8 cellular contexts compared by ENCODE assay signal in the genomic region with DNA sequence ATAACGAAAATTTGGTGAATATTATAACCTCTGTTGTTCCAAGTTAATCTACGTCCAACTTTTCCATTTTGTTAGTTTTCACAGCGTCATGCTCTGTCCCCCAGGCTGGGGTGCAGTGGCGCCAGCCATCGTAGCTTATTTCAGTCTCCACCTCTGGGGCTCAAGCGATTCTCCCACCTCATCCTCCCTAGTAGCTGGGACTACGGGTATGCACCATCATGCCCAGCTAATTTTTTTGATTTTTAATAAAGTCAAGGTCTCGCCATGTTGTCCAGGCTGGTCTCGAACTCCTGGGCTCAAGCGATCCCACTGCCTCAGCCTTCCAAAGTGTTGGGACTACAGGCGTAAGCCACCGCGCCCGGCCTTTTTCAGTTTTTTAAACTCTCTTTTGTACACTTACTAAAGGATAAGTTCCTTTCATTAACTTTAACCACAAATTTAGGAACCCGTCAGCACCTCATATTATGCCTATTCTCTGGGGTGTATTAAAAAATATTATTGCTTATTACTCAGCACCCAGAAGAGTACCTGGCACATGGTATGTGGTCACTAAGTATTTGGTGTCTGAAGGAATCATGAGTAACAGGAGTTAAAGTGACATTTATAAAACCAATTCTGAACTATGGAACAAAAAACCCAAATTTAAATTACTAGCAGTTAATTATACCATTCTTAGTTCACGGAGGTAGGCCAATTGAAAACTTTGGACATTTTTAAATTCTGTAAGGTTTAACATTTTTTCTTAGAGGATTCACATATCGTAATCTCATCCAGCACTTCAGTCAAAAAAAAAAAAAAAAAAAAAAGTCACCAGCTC. TPM values are rescaled to one million over a fixed set of nuclear protein-coding genes. Genes with fewer than 3 reads are reported as not detected.
DNase-seq lines count a peak whose midpoint lies in the region; ATAC-seq and TF ChIP-seq lines count a peak whose summit lies in the region.

No MANE protein-coding gene starts in this region.

- H3K27ac ChIP-seq in left ventricle myocardium inferior (replicated peaks) (peak overlapping the region; percentile 86), coronary artery (peak overlapping the region; percentile 92), aorta (ENCODE audit: low read depth in 1 of 2, low read length in 2 of 2) (peak overlapping the region; percentile 31 to 98)

- no peak for DNase-seq in left ventricle myocardium inferior
- no peak for DNase-seq in Right ventricle myocardium superior
- DNase-seq in coronary artery (ENCODE audit: low spot score) = no peak
- DNase-seq in myocyte (ENCODE audit: low read depth) = peak; percentile 13
- DNase-seq in aorta = no peak
- no peak for DNase-seq in stimulated activated naive CD4-positive, alpha-beta T cell (lab: John Stamatoyannopoulos, UW)
- DNase-seq in NCI-H2107 treated with DMSO at 0.1 percent for 48 hours (lab: John Stamatoyannopoulos, UW; ENCODE audit: unreplicated experiment) = no peak

- H3K36me3 ChIP-seq in left ventricle myocardium inferior (no peaks in the 10 kb centered on the region), aorta (ENCODE audit: control insufficient read depth in 1 of 2, insufficient read depth in 2 of 2, low read length in 1 of 2) (no peaks in the 10 kb centered on the region)

- peak overlapping the region; percentile 68 for H3K4me3 ChIP-seq in left ventricle myocardium inferior
- H3K4me3 ChIP-seq in coronary artery = peak overlapping the region; percentile 79
- peak overlapping the region; percentile 68 to 94 for H3K4me3 ChIP-seq in aorta (ENCODE audit: low read length in 2 of 2)

- intact Hi-C loops in left ventricle myocardium inferior (cut with micrococcal nuclease) (no loop called here), Right ventricle myocardium superior (cut with DNase I) (no loop called here), aorta (cut with DNase I) (loop anchor here in 1 of 2 donors (5.0 kb wide), 1 partner anchor 535 kb away; the partner anchor contains the start of gene PAX9)

- H3K27me3 ChIP-seq in left ventricle myocardium inferior (ENCODE audit: low read depth) (no peaks in the 10 kb centered on the region), aorta (ENCODE audit: control insufficient read depth in 1 of 2, insufficient read depth in 2 of 2, low read length in 1 of 2) (no peaks in the 10 kb centered on the region)

- no peak for TF ChIP-seq CTCF in left ventricle myocardium inferior (IDR thresholded peaks at IDR 0.05; ENCODE audit: borderline replicate concordance)
- TF ChIP-seq CTCF in coronary artery (IDR thresholded peaks at IDR 0.05) = no peak

- H3K9me3 ChIP-seq in left ventricle myocardium inferior (replicated peaks) (no peaks in the 10 kb centered on the region), aorta (ENCODE audit: control insufficient read depth, low read length) (no peaks in the 10 kb centered on the region)

- ATAC-seq in Right ventricle myocardium superior (ENCODE audit: poor library complexity) (no peak), aorta (ENCODE audit: low FRiP score) (no peak), GM19023 (IDR thresholded peaks at IDR 0.05; ENCODE audit: unreplicated experiment) (no peak)

- H3K4me1 ChIP-seq in left ventricle myocardium inferior (peaks cover 14% of the 10 kb centered on the region), aorta (ENCODE audit: control insufficient read depth in 1 of 2, insufficient read depth in 2 of 2, low read length in 2 of 2) (no peaks in the 10 kb centered on the region)

- WGBS in aorta, 2 donors = 89 to 90% methylated on average over 17 of the region's 17 CpGs

RNA-seq across cellular contexts. Expression of gene MIPOL1, which starts 0.9 kb away (rescaled TPM):
- total RNA-seq in left ventricle myocardium inferior (8.9 TPM), Right ventricle myocardium superior (8.4 TPM), myocyte (10.4 and 11.3 TPM in 2 replicates), aorta (10 to 100 TPM; 19.7 to 20.6 TPM)
- 2.3 TPM for polyA plus RNA-seq in myocyte (2012)
- 1 to 10 TPM; 3.4 to 4.1 TPM for polyA plus RNA-seq in aorta

RNA-seq across cellular contexts. Expression of gene SLC25A21, which starts 24.4 kb away (rescaled TPM):
- 0.77 TPM for total RNA-seq in left ventricle myocardium inferior
- total RNA-seq in Right ventricle myocardium superior = 0.78 TPM
- 0.91 and 1.9 TPM in 2 replicates for total RNA-seq in myocyte
- polyA plus RNA-seq in myocyte (2012) = 0.38 TPM
- 1 to 10 TPM in 1 of 2 donors, under 1 TPM in 1; 0.65 to 1.3 TPM for total RNA-seq in aorta
- polyA plus RNA-seq in aorta = 1 to 10 TPM in 1 of 2 donors, not detected in 1; 1.4 TPM
